ENCODE assay signal across 7 cellular contexts in genomic region chr16:57422026-57422944, GRCh38. TPM values are rescaled to one million over a fixed set of nuclear protein-coding genes. Genes with fewer than 3 reads are reported as not detected.
A peak's percentile ranks its signal among the peaks of the same experiment; 100 is the strongest.
DNase-seq lines count a peak whose midpoint lies in the region; ATAC-seq, FAIRE-seq and TF ChIP-seq lines count a peak whose summit lies in the region.

No MANE protein-coding gene starts in this region.

- H3K9me3 ChIP-seq in kidney (ENCODE audit: control insufficient read depth in 1 of 2, low read length in 2 of 2) (no peaks in the 10 kb centered on the region), upper lobe of left lung (no peaks in the 10 kb centered on the region)
- H3K9me3 ChIP-seq in effector memory CD4-positive, alpha-beta T cell (ENCODE audit: control insufficient read depth, low read length), result no peaks in the 10 kb centered on the region

- no peak for TF ChIP-seq POLR2A in upper lobe of left lung (IDR thresholded peaks at IDR 0.05)

- WGBS in upper lobe of left lung, 2 donors, result 31 to 44% methylated on average over 9 to 10 of the region's 10 CpGs

- no peaks in the 10 kb centered on the region for H3K27me3 ChIP-seq in upper lobe of left lung
- no peaks in the 10 kb centered on the region for H3K27me3 ChIP-seq in effector memory CD4-positive, alpha-beta T cell (replicated peaks; ENCODE audit: control insufficient read depth, insufficient read depth, low read length, poor library complexity, severe bottlenecking)

- intact Hi-C loops in kidney (cut with DNase I), result no loop called here

- TF ChIP-seq CTCF in GM12872 (IDR thresholded peaks at IDR 0.05; ENCODE audit: insufficient read depth, low read depth, low read length) (peak; percentile 62), kidney (IDR thresholded peaks at IDR 0.05; ENCODE audit: borderline replicate concordance, extremely low read depth, insufficient read depth) (peak; percentile 56), upper lobe of left lung (IDR thresholded peaks at IDR 0.05) (peak; percentile 30 to 60 (median 50))

- DNase-seq in NCI-H1930 (lab: John Stamatoyannopoulos, UW) (peak; percentile 3 to 16), astrocyte of the hippocampus (ENCODE audit: low read depth, low spot score) (peak; percentile 61), kidney (no peak), upper lobe of left lung (no peak)
- DNase-seq in stimulated activated naive CD4-positive, alpha-beta T cell (lab: John Stamatoyannopoulos, UW), result no peak
- no peak for DNase-seq in effector memory CD4-positive, alpha-beta T cell

- TF ChIP-seq EP300 in upper lobe of left lung (IDR thresholded peaks at IDR 0.05), result no peak

- FAIRE-seq in kidney (lab: Jason Lieb, UNC), result no peak

- peak in 1 of 2 donors; percentile 65 for ATAC-seq in upper lobe of left lung (ENCODE audit: low FRiP score in 2 of 2)

- H3K36me3 ChIP-seq in kidney (ENCODE audit: control insufficient read depth in 1 of 2, insufficient read depth in 2 of 2, low read length in 2 of 2) (no peaks in the 10 kb centered on the region), upper lobe of left lung (peaks cover 0 to 13% (median 5%) of the 10 kb centered on the region in 4 donors)
- no peaks in the 10 kb centered on the region for H3K36me3 ChIP-seq in effector memory CD4-positive, alpha-beta T cell (ENCODE audit: control insufficient read depth, insufficient read depth, low read length)

- no peak overlapping the region for H3K27ac ChIP-seq in kidney (ENCODE audit: low read depth in 2 of 2, low read length in 2 of 2)
- H3K27ac ChIP-seq in upper lobe of left lung, result peak overlapping the region in 2 of 4 donors; percentile 18 to 36
- H3K27ac ChIP-seq in effector memory CD4-positive, alpha-beta T cell (ENCODE audit: insufficient read depth, low read length, poor library complexity, severe bottlenecking), result no peak overlapping the region

- H3K4me3 ChIP-seq in kidney (ENCODE audit: low read length in 2 of 2) (no peak overlapping the region), upper lobe of left lung (no peak overlapping the region)
- no peak overlapping the region for H3K4me3 ChIP-seq in effector memory CD4-positive, alpha-beta T cell (ENCODE audit: insufficient read depth, low read depth, low read length, poor library complexity, severe bottlenecking)

- no peak overlapping the region for H3K9ac ChIP-seq in kidney (ENCODE audit: low read length in 2 of 2)

- H3K4me1 ChIP-seq in kidney (ENCODE audit: control insufficient read depth in 1 of 2, insufficient read depth in 1 of 2, low read depth in 1 of 2, low read length in 2 of 2) (peaks cover 4 to 16% of the 10 kb centered on the region in 2 donors), upper lobe of left lung (peaks cover 12 to 35% (median 31%) of the 10 kb centered on the region in 4 donors)
- peaks cover 6% of the 10 kb centered on the region for H3K4me1 ChIP-seq in effector memory CD4-positive, alpha-beta T cell (ENCODE audit: control insufficient read depth, insufficient read depth, low read length, poor library complexity, severe bottlenecking)

RNA-seq across cellular contexts. Expression of gene CCL17, which starts 17.7 kb away (rescaled TPM):
- 1.5 TPM for total RNA-seq in kidney
- polyA plus RNA-seq in kidney (ENCODE audit: insufficient read depth, low read depth, low replicate concordance), result not detected
- 10 to 100 TPM in 1 of 6 donors, 1 to 10 TPM in 2, not detected in 3; 2.8 to 24.2 (median 5.8) TPM for total RNA-seq in upper lobe of left lung

RNA-seq across cellular contexts. Expression of gene CIAPIN1, which starts 24.9 kb away (rescaled TPM):
- total RNA-seq in kidney (53.6 TPM), upper lobe of left lung (10 to 100 TPM; 21.0 to 44.5 (median 36.5) TPM)
- 56.3 TPM for polyA plus RNA-seq in kidney (ENCODE audit: insufficient read depth, low read depth, low replicate concordance)

RNA-seq across cellular contexts. Expression of gene COQ9, which starts 25.0 kb away (rescaled TPM):
- total RNA-seq in kidney (78.0 TPM), upper lobe of left lung (10 to 100 TPM; 33.1 to 47.1 (median 39.4) TPM)
- polyA plus RNA-seq in kidney (ENCODE audit: insufficient read depth, low read depth, low replicate concordance), result 200 TPM

RNA-seq across cellular contexts. Expression of gene POLR2C, which starts 40.2 kb away (rescaled TPM):
- 58.9 TPM for total RNA-seq in kidney
- polyA plus RNA-seq in kidney (ENCODE audit: insufficient read depth, low read depth, low replicate concordance), result 68.9 TPM
- 100 to 1,000 TPM in 4 of 6 donors, 10 to 100 TPM in 2; 70.6 to 210 (median 112) TPM for total RNA-seq in upper lobe of left lung

RNA-seq across cellular contexts. Expression of gene CX3CL1, which starts 50.0 kb away (rescaled TPM):
- total RNA-seq in kidney, result 46.4 TPM
- 39.1 TPM for polyA plus RNA-seq in kidney (ENCODE audit: insufficient read depth, low read depth, low replicate concordance)
- 100 to 1,000 TPM in 1 of 6 donors, 10 to 100 TPM in 4, 1 to 10 TPM in 1; 6.3 to 106 (median 31.7) TPM for total RNA-seq in upper lobe of left lung

Comparison
In these comparisons a context has a peak if more than half of its experiments do, and no peak if none do; other contexts are left out.
1. DNase-seq: peak in NCI-H1930 (2 of 2) and astrocyte of the hippocampus (single experiment); none in kidney (single experiment), upper lobe of left lung (0 of 2), stimulated activated naive CD4-positive, alpha-beta T cell (0 of 6) and effector memory CD4-positive, alpha-beta T cell (0 of 3).
2. Peak in every context shown above with its lines, with median percentiles within 50 percentile points of each other: CTCF ChIP-seq.